24 cellular contexts compared by ENCODE assay signal in genomic region chr16:57690782-57691471, GRCh38. TPM values are rescaled to one million over a fixed set of nuclear protein-coding genes. Genes with fewer than 3 reads are reported as not detected.
A peak's percentile ranks its signal among the peaks of the same experiment; 100 is the strongest.
DNase-seq lines count a peak whose midpoint lies in the region; ATAC-seq and TF ChIP-seq lines count a peak whose summit lies in the region.
"Had no signal": no experiment of that assay in that cellular context is flagged by ENCODE, and none has a peak within 500 bp of the region (broad histone marks: within the 10 kb centered on the region; RNA-seq: fewer than 3 reads in every experiment).

No MANE protein-coding gene starts in this region.

- no peaks in the 10 kb centered on the region for H3K27me3 ChIP-seq in spleen (replicated peaks in 1 of 7)
- H3K27me3 ChIP-seq: neural progenitor cell had no signal

- H3K9me3 ChIP-seq in spleen, result no peaks in the 10 kb centered on the region
- H3K9me3 ChIP-seq: adrenal gland, MG63 had no signal

- H3K4me1 ChIP-seq in spleen, result peaks cover 0 to 77% (median 29%) of the 10 kb centered on the region in 6 donors
- H3K4me1 ChIP-seq: adrenal gland had no signal

- H3K4me3 Mint-ChIP-seq in activated T-cell treated with anti-CD3 and anti-CD28 coated beads, Interleukin-2, amount 50 U/mL, for 72 hours, result peak overlapping the region in 1 of 2 donors; percentile 10
- no peak overlapping the region for H3K4me3 Mint-ChIP-seq in activated T-cell treated with anti-CD3 and anti-CD28 coated beads, Interleukin-2, amount 50 U/mL, for 24 hours
- no peak overlapping the region for H3K4me3 Mint-ChIP-seq in activated T-helper 1 cell treated with anti-CD3 and anti-CD28 coated beads, Interleukin-12 subunit alpha, Interleukin-12 subunit beta, Interleukin-2, Interleukin-4 antibody, amounts not matched to agents 30 ng/mL and 10 ng/mL and 1 ng/mL, durations not matched to agents 14 hours and 24 hours and 36 hours
- H3K4me3 Mint-ChIP-seq in T-cell, result no peak overlapping the region
- H3K4me3 Mint-ChIP-seq in nephron progenitor cell, result no peak overlapping the region
- H3K4me3 Mint-ChIP-seq: neural progenitor cell had no signal

- no peak for ATAC-seq in activated T-cell treated with anti-CD3 and anti-CD28 coated beads, Interleukin-2, amount 50 U/mL, for 72 hours (replicated peaks in 1 of 2)
- no peak for ATAC-seq in T-cell (replicated peaks in 1 of 4)
- no peak for ATAC-seq in GM18873 (IDR thresholded peaks at IDR 0.05; ENCODE audit: low FRiP score, unreplicated experiment)

- peak overlapping the region; percentile 36 for H3K27ac Mint-ChIP-seq in activated T-cell treated with anti-CD3 and anti-CD28 coated beads, Interleukin-2, amount 50 U/mL, for 72 hours
- H3K27ac Mint-ChIP-seq in activated T-cell treated with anti-CD3 and anti-CD28 coated beads, Interleukin-2, amount 50 U/mL, for 24 hours, result no peak overlapping the region
- H3K27ac Mint-ChIP-seq in activated T-helper 1 cell treated with anti-CD3 and anti-CD28 coated beads, Interleukin-12 subunit alpha, Interleukin-12 subunit beta, Interleukin-2, Interleukin-4 antibody, amounts not matched to agents 30 ng/mL and 10 ng/mL and 1 ng/mL, durations not matched to agents 14 hours and 24 hours and 36 hours, result peak overlapping the region; percentile 44
- H3K27ac Mint-ChIP-seq in T-cell (no peak overlapping the region), nephron progenitor cell (no peak overlapping the region)
- H3K27ac Mint-ChIP-seq: neural progenitor cell had no signal

- DNase-seq in activated T-cell treated with anti-CD3 and anti-CD28 coated beads, Interleukin-2, amount 50 U/mL, for 72 hours, result no peak
- DNase-seq in activated T-cell treated with anti-CD3 and anti-CD28 coated beads, Interleukin-2, amount 50 U/mL, for 24 hours, result no peak
- DNase-seq in KBM-7, result peak; percentile 59
- no peak for DNase-seq in activated T-helper 1 cell treated with anti-CD3 and anti-CD28 coated beads, Interleukin-12 subunit alpha, Interleukin-12 subunit beta, Interleukin-2, Interleukin-4 antibody, amounts not matched to agents 30 ng/mL and 10 ng/mL and 1 ng/mL, durations not matched to agents 14 hours and 24 hours and 36 hours (ENCODE audit: low spot score)
- peak; percentile 71 for DNase-seq in spleen
- no peak for DNase-seq in T-cell
- DNase-seq in nephron progenitor cell, result no peak
- DNase-seq: ACHN; activated CD4-positive, alpha-beta T cell treated with anti-CD3 and anti-CD28 coated beads for 4 hours; activated T-cell treated with anti-CD3 and anti-CD28 coated beads, Interleukin-2, amount 50 U/mL, for 48 hours; adrenal gland; caudate nucleus; effector memory CD8-positive, alpha-beta T cell; hippocampal formation; kidney glomerular epithelial cell; MG63; NCI-H2029 treated with DMSO at 0.1 percent for 48 hours; NCI-H510A had no signal

- CTCF ChIA-PET in T-cell (lab: Charles Lee), result no interaction called here

- H3K36me3 Mint-ChIP-seq in activated T-cell treated with anti-CD3 and anti-CD28 coated beads, Interleukin-2, amount 50 U/mL, for 72 hours (ENCODE audit: insufficient read depth in 2 of 2), result no peaks in the 10 kb centered on the region
- H3K36me3 Mint-ChIP-seq in activated T-cell treated with anti-CD3 and anti-CD28 coated beads, Interleukin-2, amount 50 U/mL, for 24 hours (ENCODE audit: low read depth), result no peaks in the 10 kb centered on the region
- peaks cover 1% of the 10 kb centered on the region for H3K36me3 Mint-ChIP-seq in activated T-helper 1 cell treated with anti-CD3 and anti-CD28 coated beads, Interleukin-12 subunit alpha, Interleukin-12 subunit beta, Interleukin-2, Interleukin-4 antibody, amounts not matched to agents 30 ng/mL and 10 ng/mL and 1 ng/mL, durations not matched to agents 14 hours and 24 hours and 36 hours (ENCODE audit: low read depth)
- H3K36me3 Mint-ChIP-seq in T-cell (no peaks in the 10 kb centered on the region), nephron progenitor cell (ENCODE audit: low read depth) (no peaks in the 10 kb centered on the region)
- H3K36me3 Mint-ChIP-seq: neural progenitor cell had no signal

- H3K27ac ChIP-seq in spleen, result peak overlapping the region in 6 of 8 donors; percentile 43 to 89 (median 80)
- H3K27ac ChIP-seq: adrenal gland, neural progenitor cell had no signal

- no peaks in the 10 kb centered on the region for H3K27me3 Mint-ChIP-seq in activated T-cell treated with anti-CD3 and anti-CD28 coated beads, Interleukin-2, amount 50 U/mL, for 72 hours (ENCODE audit: low read depth)
- H3K27me3 Mint-ChIP-seq in activated T-cell treated with anti-CD3 and anti-CD28 coated beads, Interleukin-2, amount 50 U/mL, for 24 hours, result no peaks in the 10 kb centered on the region
- H3K27me3 Mint-ChIP-seq in activated T-helper 1 cell treated with anti-CD3 and anti-CD28 coated beads, Interleukin-12 subunit alpha, Interleukin-12 subunit beta, Interleukin-2, Interleukin-4 antibody, amounts not matched to agents 30 ng/mL and 10 ng/mL and 1 ng/mL, durations not matched to agents 14 hours and 24 hours and 36 hours (ENCODE audit: insufficient read depth), result peaks cover 2% of the 10 kb centered on the region
- H3K27me3 Mint-ChIP-seq in T-cell, result no peaks in the 10 kb centered on the region
- H3K27me3 Mint-ChIP-seq in nephron progenitor cell (ENCODE audit: low read depth, poor library complexity), result peaks cover 3% of the 10 kb centered on the region

- H3K9me3 Mint-ChIP-seq in activated T-cell treated with anti-CD3 and anti-CD28 coated beads, Interleukin-2, amount 50 U/mL, for 72 hours, result no peaks in the 10 kb centered on the region
- H3K9me3 Mint-ChIP-seq in activated T-cell treated with anti-CD3 and anti-CD28 coated beads, Interleukin-2, amount 50 U/mL, for 24 hours, result no peaks in the 10 kb centered on the region
- H3K9me3 Mint-ChIP-seq in activated T-helper 1 cell treated with anti-CD3 and anti-CD28 coated beads, Interleukin-12 subunit alpha, Interleukin-12 subunit beta, Interleukin-2, Interleukin-4 antibody, amounts not matched to agents 30 ng/mL and 10 ng/mL and 1 ng/mL, durations not matched to agents 14 hours and 24 hours and 36 hours, result no peaks in the 10 kb centered on the region
- H3K9me3 Mint-ChIP-seq in T-cell (no peaks in the 10 kb centered on the region), nephron progenitor cell (no peaks in the 10 kb centered on the region)
- H3K9me3 Mint-ChIP-seq: effector memory CD8-positive, alpha-beta T cell; neural progenitor cell had no signal

- intact Hi-C loops in activated T-helper 1 cell treated with anti-CD3 and anti-CD28 coated beads, Interleukin-12 subunit alpha, Interleukin-12 subunit beta, Interleukin-2, Interleukin-4 antibody, amounts not matched to agents 30 ng/mL and 10 ng/mL and 1 ng/mL, durations not matched to agents 14 hours and 24 hours and 36 hours (cut with micrococcal nuclease), result no loop called here
- intact Hi-C loops in spleen (cut with DNase I; ENCODE audit: low total_unique reads), result no loop called here

- peaks cover 0 to 19% (median 0%) of the 10 kb centered on the region in 6 donors for H3K36me3 ChIP-seq in spleen
- H3K36me3 ChIP-seq: adrenal gland, MG63, neural progenitor cell had no signal

- in situ Hi-C loops in KBM-7 (cut with MboI; ENCODE audit: low pct_unique_long_range_greater_than_20kb, low sequenced_read_pairs), result no loop called here

- H3K4me3 ChIP-seq in spleen, result peak overlapping the region in 1 of 8 donors; percentile 45
- H3K4me3 ChIP-seq: adrenal gland, MG63, neural progenitor cell had no signal

- WGBS in spleen, 5 donors, result 43 to 66% (median 52%) methylated on average over 4 of the region's 4 CpGs

- H3K4me1 Mint-ChIP-seq in activated T-cell treated with anti-CD3 and anti-CD28 coated beads, Interleukin-2, amount 50 U/mL, for 72 hours (ENCODE audit: low read depth), result peaks cover 29% of the 10 kb centered on the region
- peaks cover 18% of the 10 kb centered on the region for H3K4me1 Mint-ChIP-seq in activated T-cell treated with anti-CD3 and anti-CD28 coated beads, Interleukin-2, amount 50 U/mL, for 24 hours (ENCODE audit: low read depth)
- H3K4me1 Mint-ChIP-seq in activated T-helper 1 cell treated with anti-CD3 and anti-CD28 coated beads, Interleukin-12 subunit alpha, Interleukin-12 subunit beta, Interleukin-2, Interleukin-4 antibody, amounts not matched to agents 30 ng/mL and 10 ng/mL and 1 ng/mL, durations not matched to agents 14 hours and 24 hours and 36 hours (ENCODE audit: low read depth), result peaks cover 40% of the 10 kb centered on the region
- H3K4me1 Mint-ChIP-seq in T-cell (peaks cover 22 to 39% (median 26%) of the 10 kb centered on the region in 3 donors), nephron progenitor cell (peaks cover 62% of the 10 kb centered on the region)

- no peak for TF ChIP-seq CTCF in spleen (IDR thresholded peaks at IDR 0.05 in 8 of 11, conservative IDR thresholded peaks at IDR 0.05 in 3 of 11)
- no peak for TF ChIP-seq CTCF in nephron progenitor cell (IDR thresholded peaks at IDR 0.05)

- POLR2A ChIA-PET in T-cell (lab: Charles Lee), result interaction anchor here in 1 of 2 donors (0.6 kb wide), 1 partner anchor 21 kb away, joined by 3 read pairs; no protein-coding TSS in a partner anchor

- TF ChIP-seq POLR2A in spleen (IDR thresholded peaks at IDR 0.05), result no peak

RNA-seq across cellular contexts. Expression of gene DRC7, which starts 3.7 kb away (rescaled TPM):
- total RNA-seq in activated T-cell treated with anti-CD3 and anti-CD28 coated beads, Interleukin-2, amount 50 U/mL, for 72 hours, result under 1 TPM in 1 of 2 donors, not detected in 1; 0.19 TPM
- not detected in 2 replicates for total RNA-seq in activated T-helper 1 cell treated with anti-CD3 and anti-CD28 coated beads, Interleukin-12 subunit alpha, Interleukin-12 subunit beta, Interleukin-2, Interleukin-4 antibody, amounts not matched to agents 30 ng/mL and 10 ng/mL and 1 ng/mL, durations not matched to agents 14 hours and 24 hours and 36 hours
- total RNA-seq in spleen (1 to 10 TPM in 1 of 7 donors, under 1 TPM in 2, not detected in 4; 0.20 to 2.1 (median 0.60) TPM), T-cell (not detected)
- polyA plus RNA-seq in spleen, result under 1 TPM; 0.03 to 0.11 (median 0.06) TPM
- total RNA-seq: adrenal gland; fibroblast of villous mesenchyme; mesenteric fat pad; T-helper 1 cell treated with Interleukin-12 subunit alpha and Interleukin-12 subunit beta and Interleukin-4 antibody, amounts not matched to agents 30 ng/mL and 1 ng/mL, for 36 hours had no signal

RNA-seq across cellular contexts. Expression of gene ADGRG3, which starts 22.8 kb away (rescaled TPM):
- total RNA-seq in activated T-cell treated with anti-CD3 and anti-CD28 coated beads, Interleukin-2, amount 50 U/mL, for 72 hours, result under 1 TPM in 1 of 2 donors, not detected in 1; 0.09 TPM
- not detected in 2 replicates for total RNA-seq in activated T-helper 1 cell treated with anti-CD3 and anti-CD28 coated beads, Interleukin-12 subunit alpha, Interleukin-12 subunit beta, Interleukin-2, Interleukin-4 antibody, amounts not matched to agents 30 ng/mL and 10 ng/mL and 1 ng/mL, durations not matched to agents 14 hours and 24 hours and 36 hours
- total RNA-seq in spleen (100 to 1,000 TPM in 2 of 7 donors, 10 to 100 TPM in 5; 16.6 to 116 (median 34.2) TPM), T-cell (1 to 10 TPM in 1 of 5 donors, under 1 TPM in 3, not detected in 1; 0.16 to 1.8 (median 0.40) TPM)
- 10 to 100 TPM in 1 of 3 donors, 1 to 10 TPM in 2; 2.5 to 15.3 (median 8.5) TPM for polyA plus RNA-seq in spleen
- total RNA-seq: fibroblast of villous mesenchyme; renal cortical epithelial cell; T-helper 1 cell treated with Interleukin-12 subunit alpha and Interleukin-12 subunit beta and Interleukin-4 antibody, amounts not matched to agents 30 ng/mL and 1 ng/mL, for 36 hours had no signal

RNA-seq across cellular contexts. Expression of gene KATNB1, which starts 44.6 kb away (rescaled TPM):
- total RNA-seq in activated T-cell treated with anti-CD3 and anti-CD28 coated beads, Interleukin-2, amount 50 U/mL, for 72 hours, result 10 to 100 TPM; 23.2 to 31.3 TPM
- total RNA-seq in activated T-helper 1 cell treated with anti-CD3 and anti-CD28 coated beads, Interleukin-12 subunit alpha, Interleukin-12 subunit beta, Interleukin-2, Interleukin-4 antibody, amounts not matched to agents 30 ng/mL and 10 ng/mL and 1 ng/mL, durations not matched to agents 14 hours and 24 hours and 36 hours, result 46.1 and 49.1 TPM in 2 replicates
- 10 to 100 TPM; 15.7 to 23.1 (median 18.2) TPM for total RNA-seq in spleen
- polyA plus RNA-seq in spleen, result 10 to 100 TPM; 10.6 to 14.5 (median 11.2) TPM
- 10 to 100 TPM; 23.0 to 28.0 (median 25.5) TPM for total RNA-seq in T-cell

Comparison
In these comparisons a context has a peak if more than half of its experiments do, and no peak if none do; other contexts are left out.
1. H3K27ac Mint-ChIP-seq: peak in activated T-cell treated with anti-CD3 and anti-CD28 coated beads, Interleukin-2, amount 50 U/mL, for 72 hours (single experiment) and activated T-helper 1 cell treated with anti-CD3 and anti-CD28 coated beads, Interleukin-12 subunit alpha, Interleukin-12 subunit beta, Interleukin-2, Interleukin-4 antibody, amounts not matched to agents 30 ng/mL and 10 ng/mL and 1 ng/mL, durations not matched to agents 14 hours and 24 hours and 36 hours (single experiment); none in activated T-cell treated with anti-CD3 and anti-CD28 coated beads, Interleukin-2, amount 50 U/mL, for 24 hours (single experiment), T-cell (0 of 2) and nephron progenitor cell (single experiment).
2. DNase-seq: peak in KBM-7 (single experiment) and spleen (single experiment); none in activated T-cell treated with anti-CD3 and anti-CD28 coated beads, Interleukin-2, amount 50 U/mL, for 72 hours (0 of 2), activated T-cell treated with anti-CD3 and anti-CD28 coated beads, Interleukin-2, amount 50 U/mL, for 24 hours (single experiment), activated T-helper 1 cell treated with anti-CD3 and anti-CD28 coated beads, Interleukin-12 subunit alpha, Interleukin-12 subunit beta, Interleukin-2, Interleukin-4 antibody, amounts not matched to agents 30 ng/mL and 10 ng/mL and 1 ng/mL, durations not matched to agents 14 hours and 24 hours and 36 hours (single experiment), T-cell (0 of 34) and nephron progenitor cell (single experiment).
3. RNA of gene ADGRG3, which starts 22.8 kb away (total RNA-seq): 16.6 to 116 TPM in spleen; 0.16 to 1.8 TPM in T-cell, not detected in activated T-helper 1 cell treated with anti-CD3 and anti-CD28 coated beads, Interleukin-12 subunit alpha, Interleukin-12 subunit beta, Interleukin-2, Interleukin-4 antibody, amounts not matched to agents 30 ng/mL and 10 ng/mL and 1 ng/mL, durations not matched to agents 14 hours and 24 hours and 36 hours and 0.09 TPM in activated T-cell treated with anti-CD3 and anti-CD28 coated beads, Interleukin-2, amount 50 U/mL, for 72 hours; every median in the first group is over 4 times any median in the second.